Comparison of ENCODE assay signal across 8 cellular contexts in the genomic region with DNA sequence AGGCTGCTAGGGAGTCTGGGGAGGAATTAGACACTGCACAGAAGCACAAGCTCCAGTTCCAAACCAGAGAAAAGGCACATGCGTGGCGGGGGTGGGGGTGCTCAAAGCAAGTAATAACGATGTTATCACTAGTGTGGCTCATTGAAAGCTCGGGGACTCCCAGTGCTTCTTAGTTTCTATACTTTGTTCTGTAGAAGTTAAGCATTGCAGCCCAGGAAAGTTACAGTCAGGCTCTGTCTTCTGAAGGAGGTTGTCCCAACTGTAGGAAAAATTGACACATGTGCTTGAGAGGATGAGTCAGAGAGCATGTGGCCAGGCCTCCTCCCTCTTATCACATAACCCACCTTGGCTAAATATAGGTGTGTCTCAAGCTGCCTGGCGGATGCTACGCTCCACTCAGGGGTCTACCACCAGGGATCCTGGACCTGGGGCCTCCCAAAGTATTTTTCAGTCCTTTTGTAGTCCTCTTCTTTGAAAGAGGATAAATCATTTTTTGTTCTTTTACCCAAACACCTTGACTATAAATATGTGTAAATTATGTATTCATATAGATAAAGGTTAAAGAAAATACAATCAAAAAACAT. TPM values are rescaled to one million over a fixed set of nuclear protein-coding genes. Genes with fewer than 3 reads are reported as not detected.
DNase-seq lines count a peak whose midpoint lies in the region; ATAC-seq and TF ChIP-seq lines count a peak whose summit lies in the region.

No MANE protein-coding gene starts in this region.

- H3K27me3 ChIP-seq in breast epithelium (no peaks in the 10 kb centered on the region), ovary (no peaks in the 10 kb centered on the region), endodermal cell (ENCODE audit: control insufficient read depth, insufficient read depth, low read length, poor library complexity, severe bottlenecking) (no peaks in the 10 kb centered on the region)

- WGBS in ovary, 3 donors, result 44 to 54% (median 53%) methylated on average over 6 of the region's 6 CpGs
- 88 to 89% methylated on average over 6 of the region's 6 CpGs for WGBS in endodermal cell (ENCODE audit: insufficient coverage in 1 of 2, insufficient read length in 1 of 2), 2 experiments

- no peaks in the 10 kb centered on the region for H3K36me3 Mint-ChIP-seq in endodermal cell (ENCODE audit: low read depth)

- no peaks in the 10 kb centered on the region for H3K36me3 ChIP-seq in breast epithelium
- no peaks in the 10 kb centered on the region for H3K36me3 ChIP-seq in ovary
- no peaks in the 10 kb centered on the region for H3K36me3 ChIP-seq in endodermal cell (ENCODE audit: control insufficient read depth, insufficient read depth, low read length)

- H3K4me1 ChIP-seq in breast epithelium, result no peaks in the 10 kb centered on the region
- no peaks in the 10 kb centered on the region for H3K4me1 ChIP-seq in ovary (ENCODE audit: insufficient read depth)
- H3K4me1 ChIP-seq in endodermal cell (ENCODE audit: control insufficient read depth, insufficient read depth, low read length), result peaks cover 19% of the 10 kb centered on the region

- POLR2A ChIA-PET in RWPE1 (lab: Yijun Ruan, JAX; ENCODE audit: low non-redundant PET), result no interaction called here

- no peak for TF ChIP-seq EP300 in ovary (IDR thresholded peaks at IDR 0.05)

- no peak overlapping the region for H3K4me3 Mint-ChIP-seq in endodermal cell

- CTCF ChIA-PET in RWPE1 (lab: Yijun Ruan, JAX), result interaction anchor here (1.1 kb wide), 1 partner anchor 27 kb away, joined by 3 read pairs; no protein-coding TSS in a partner anchor

- intact Hi-C loops in breast epithelium (cut with DNase I; ENCODE audit: low total_unique reads) (no loop called here), ovary (cut with DNase I) (no loop called here)

- H3K27me3 Mint-ChIP-seq in endodermal cell (ENCODE audit: insufficient read depth), result no peaks in the 10 kb centered on the region

- peak overlapping the region in 1 of 3 donors; percentile 47 for H3K4me3 ChIP-seq in breast epithelium
- no peak overlapping the region for H3K4me3 ChIP-seq in ovary
- H3K4me3 ChIP-seq in endodermal cell (ENCODE audit: low read length), result no peak overlapping the region

- TF ChIP-seq POLR2A in breast epithelium (IDR thresholded peaks at IDR 0.05) (no peak), ovary (IDR thresholded peaks at IDR 0.05) (no peak)

- H3K9me3 Mint-ChIP-seq in endodermal cell, result no peaks in the 10 kb centered on the region

- H3K27ac ChIP-seq in RWPE1 (peak overlapping the region; percentile 67), breast epithelium (peak overlapping the region; percentile 11 to 26), ovary (no peak overlapping the region), endodermal cell (ENCODE audit: low read depth, low read length) (no peak overlapping the region)

- H3K27ac Mint-ChIP-seq in endodermal cell, result no peak overlapping the region

- H3K4me1 Mint-ChIP-seq in endodermal cell, result peaks cover 36% of the 10 kb centered on the region

- peak; percentile 56 for ATAC-seq in omental fat pad (ENCODE audit: low FRiP score)
- no peak for ATAC-seq in HG03175 (IDR thresholded peaks at IDR 0.05; ENCODE audit: unreplicated experiment)
- ATAC-seq in GM19324 (IDR thresholded peaks at IDR 0.05; ENCODE audit: low FRiP score, unreplicated experiment), result no peak

- no peak for TF ChIP-seq CTCF in RWPE1 (conservative IDR thresholded peaks at IDR 0.05; ENCODE audit: low read depth)
- TF ChIP-seq CTCF in breast epithelium (IDR thresholded peaks at IDR 0.05), result no peak
- TF ChIP-seq CTCF in omental fat pad (IDR thresholded peaks at IDR 0.05), result no peak
- TF ChIP-seq CTCF in ovary (IDR thresholded peaks at IDR 0.05), result no peak
- TF ChIP-seq CTCF in endodermal cell (conservative IDR thresholded peaks at IDR 0.05), result no peak

- DNase-seq in GOT3 (lab: John Stamatoyannopoulos, UW) (peak; percentile 4), RWPE1 (ENCODE audit: low spot score) (peak; percentile 70), breast epithelium (ENCODE audit: low spot score in 2 of 2) (no peak), omental fat pad (ENCODE audit: low spot score) (no peak), ovary (no peak), endodermal cell (no peak)

- H3K9me3 ChIP-seq in breast epithelium (no peaks in the 10 kb centered on the region), ovary (no peaks in the 10 kb centered on the region), endodermal cell (ENCODE audit: control insufficient read depth, low read length) (no peaks in the 10 kb centered on the region)

- no peak overlapping the region for H3K9ac ChIP-seq in endodermal cell (ENCODE audit: extremely low read depth, low read length, poor library complexity, severe bottlenecking)

RNA-seq across cellular contexts. Expression of a gene that starts 3.8 kb away (rescaled TPM):
- total RNA-seq in breast epithelium (1 to 10 TPM in 2 of 3 donors, under 1 TPM in 1; 0.16 to 2.0 (median 1.6) TPM), omental fat pad (under 1 TPM in 3 of 4 donors, not detected in 1; 0.06 to 0.16 (median 0.09) TPM), ovary (under 1 TPM in 3 of 7 donors, not detected in 4; 0.12 to 0.80 (median 0.15) TPM), endodermal cell (under 1 TPM in 1 of 2 donors, not detected in 1; 0.11 TPM)
- polyA plus RNA-seq in ovary, result under 1 TPM; 0.05 to 0.22 TPM
- polyA plus RNA-seq in endodermal cell (2013, experiment 1 of 2), result 0.78 TPM
- polyA plus RNA-seq in endodermal cell (2013, experiment 2 of 2), result 0.21 TPM

Comparison
In these comparisons a context has a peak if more than half of its experiments do, and no peak if none do; other contexts are left out.
1. DNase-seq: peak in GOT3 (single experiment) and RWPE1 (single experiment); none in breast epithelium (0 of 2), omental fat pad (single experiment), ovary (0 of 5) and endodermal cell (single experiment).
2. H3K27ac ChIP-seq: peak in RWPE1 (single experiment) and breast epithelium (2 of 2); none in ovary (0 of 2) and endodermal cell (single experiment).